In genomic region chr5:3058930-3059329, GRCh38 we compare ENCODE assay signal across 26 cellular contexts.
DNase-seq lines count a peak whose midpoint lies in the region; ATAC-seq and TF ChIP-seq lines count a peak whose summit lies in the region.
"Had no signal": no experiment of that assay in that cellular context is flagged by ENCODE, and none has a peak within 500 bp of the region (broad histone marks: within the 10 kb centered on the region; RNA-seq: fewer than 3 reads in every experiment).

No MANE protein-coding gene starts in this region.

- TF ChIP-seq CTCF in GM23338 (conservative IDR thresholded peaks at IDR 0.05; ENCODE audit: low read depth in 2 of 2) (no peak), WTC11 (IDR thresholded peaks at IDR 0.05) (no peak), prostate gland (IDR thresholded peaks at IDR 0.05) (no peak)

- WGBS in prostate gland, result 67% methylated on average over 16 of the region's 16 CpGs

- H4K20me1 ChIP-seq in GM23338 (replicated peaks; ENCODE audit: insufficient read depth), result no peaks in the 10 kb centered on the region
- H4K20me1 ChIP-seq: BLaER1 had no signal

- H3K4me1 Mint-ChIP-seq in GM23338 (peaks cover 15% of the 10 kb centered on the region), WTC11 (peaks cover 26% of the 10 kb centered on the region), T-cell (no peaks in the 10 kb centered on the region)
- H3K4me1 Mint-ChIP-seq: CD14-positive monocyte; CD4-positive, alpha-beta memory T cell; CD4-positive, CD25-positive, alpha-beta regulatory T cell; CD8-positive, alpha-beta memory T cell had no signal

- H3K36me3 Mint-ChIP-seq in GM23338 (ENCODE audit: low read depth) (peaks cover 11% of the 10 kb centered on the region; the same call in 2 of the 3 replicates), WTC11 (peaks cover 7% of the 10 kb centered on the region), T-cell (no peaks in the 10 kb centered on the region)
- H3K36me3 Mint-ChIP-seq: CD14-positive monocyte; CD4-positive, CD25-positive, alpha-beta regulatory T cell; CD8-positive, alpha-beta memory T cell had no signal

- H3K36me3 ChIP-seq in GM23338 (ENCODE audit: insufficient read depth) (no peaks in the 10 kb centered on the region; the same call in 1 of the 2 replicates), prostate gland (no peaks in the 10 kb centered on the region)
- H3K36me3 ChIP-seq: BE2C, BLaER1 had no signal

- no peaks in the 10 kb centered on the region for H3F3A ChIP-seq in GM23338 (replicated peaks; ENCODE audit: low read depth)

- no peak overlapping the region for H3K4me3 ChIP-seq in GM23338
- H3K4me3 ChIP-seq in prostate gland, result no peak overlapping the region
- H3K4me3 ChIP-seq: BLaER1, GM12878 had no signal

- no peak for TF ChIP-seq POLR2A in prostate gland (IDR thresholded peaks at IDR 0.05)

- intact Hi-C loops in prostate gland (cut with DNase I), result no loop called here

- H2AFZ ChIP-seq in GM23338, result 0 out of 2 replicates have a peak overlapping the region, but pooled peaks have one; percentile 76

- H3K4me2 ChIP-seq in GM23338, result no peak overlapping the region
- H3K4me2 ChIP-seq: BLaER1 had no signal

- ATAC-seq in GM23338, result peak; percentile 54
- ATAC-seq in WTC11, result peak; percentile 63
- ATAC-seq in T-cell (replicated peaks in 1 of 4), result no peak
- ATAC-seq: GM12878 had no signal

- peaks cover 17% of the 10 kb centered on the region for H3K27me3 Mint-ChIP-seq in GM23338 (ENCODE audit: insufficient read depth, low read depth, poor library complexity)
- H3K27me3 Mint-ChIP-seq in WTC11 (ENCODE audit: low read depth), result peaks cover 3% of the 10 kb centered on the region; the same call in 1 of the 2 replicates
- no peaks in the 10 kb centered on the region for H3K27me3 Mint-ChIP-seq in T-cell
- H3K27me3 Mint-ChIP-seq: CD4-positive, alpha-beta memory T cell; CD4-positive, CD25-positive, alpha-beta regulatory T cell; CD8-positive, alpha-beta memory T cell had no signal

- 0 out of 2 replicates have a peak, but pooled peaks cover 4% of the 10 kb centered on the region for H3K9me2 ChIP-seq in GM23338 (ENCODE audit: insufficient read depth)

- no peaks in the 10 kb centered on the region for H3K79me2 ChIP-seq in GM23338 (replicated peaks; ENCODE audit: insufficient read depth)

- POLR2A ChIA-PET in WTC11 (lab: Charles Lee), result no interaction called here
- POLR2A ChIA-PET in T-cell (lab: Charles Lee), result no interaction called here

- no peak overlapping the region for H3K27ac Mint-ChIP-seq in GM23338
- no peak overlapping the region for H3K27ac Mint-ChIP-seq in WTC11
- no peak overlapping the region for H3K27ac Mint-ChIP-seq in T-cell
- H3K27ac Mint-ChIP-seq: CD4-positive, alpha-beta memory T cell; CD4-positive, CD25-positive, alpha-beta regulatory T cell; CD8-positive, alpha-beta memory T cell had no signal

- CTCF ChIA-PET in WTC11 (lab: Charles Lee) (no interaction called here), T-cell (lab: Charles Lee) (no interaction called here)

- H3K4me3 Mint-ChIP-seq in GM23338, result no peak overlapping the region
- H3K4me3 Mint-ChIP-seq in WTC11, result no peak overlapping the region
- no peak overlapping the region for H3K4me3 Mint-ChIP-seq in T-cell
- H3K4me3 Mint-ChIP-seq: CD14-positive monocyte; CD4-positive, alpha-beta memory T cell; CD4-positive, CD25-positive, alpha-beta regulatory T cell; CD8-positive, alpha-beta memory T cell had no signal

- DNase-seq in GM23338 (ENCODE audit: low spot score) (peak; percentile 20), WTC11 (ENCODE audit: low spot score) (no peak), left kidney (ENCODE audit: low read depth, low spot score) (peak; percentile 26), retina (peak; percentile 70), NCI-H526 treated with DMSO at 0.1 percent for 48 hours (lab: John Stamatoyannopoulos, UW) (no peak), prostate gland (ENCODE audit: low spot score) (no peak), T-cell (no peak), NCI-H1048 (lab: John Stamatoyannopoulos, UW) (no peak)
- DNase-seq: 8988T; ACHN; BE2C; C1 segment of cervical spinal cord; CD4-positive, alpha-beta memory T cell; CD4-positive, CD25-positive, alpha-beta regulatory T cell; CD8-positive, alpha-beta memory T cell; COR-L47; DMS 273 treated with DMSO at 0.1 percent for 48 hours; DMS153; DMS53; DMS79; DND-41; EL; GDM1 had no signal

- no peaks in the 10 kb centered on the region for H3K9me3 ChIP-seq in prostate gland

- H3K27me3 ChIP-seq in GM23338 (ENCODE audit: insufficient read depth) (no peaks in the 10 kb centered on the region), prostate gland (replicated peaks; ENCODE audit: insufficient read depth) (peaks cover 3% of the 10 kb centered on the region)
- H3K27me3 ChIP-seq: BE2C, BLaER1 had no signal

- no peak overlapping the region for H3K27ac ChIP-seq in GM23338 (ENCODE audit: low read depth)
- no peak overlapping the region for H3K27ac ChIP-seq in prostate gland
- H3K27ac ChIP-seq: BLaER1 had no signal

- peaks cover 5% of the 10 kb centered on the region; the same call in 1 of the 2 replicates for H3K4me1 ChIP-seq in GM23338 (ENCODE audit: insufficient read depth)
- no peaks in the 10 kb centered on the region for H3K4me1 ChIP-seq in prostate gland (replicated peaks)
- H3K4me1 ChIP-seq: BE2C had no signal

- H3K9me3 Mint-ChIP-seq in GM23338, result peaks cover 24% of the 10 kb centered on the region
- H3K9me3 Mint-ChIP-seq in WTC11, result peaks cover 27% of the 10 kb centered on the region
- peaks cover 7 to 21% (median 7%) of the 10 kb centered on the region in 3 donors for H3K9me3 Mint-ChIP-seq in T-cell

TF ChIP-seq in GM23338, 12 proteins besides CTCF, POLR2A, EP300 and RAD21 (continues in another document):
- TF ChIP-seq NANOG (IDR thresholded peaks at IDR 0.05; ENCODE audit: borderline replicate concordance) (no peak), STAT1 (IDR thresholded peaks at IDR 0.05; ENCODE audit: unreplicated experiment) (no peak), POLR2AphosphoS5 (IDR thresholded peaks at IDR 0.05; ENCODE audit: low read depth) (no peak), EZH2phosphoT487 (IDR thresholded peaks at IDR 0.05; ENCODE audit: unreplicated experiment) (no peak), CREB1 (CRISPR knock-in tag; IDR thresholded peaks at IDR 0.05; ENCODE audit: low read depth) (no peak), ZNF114 (CRISPR knock-in tag; IDR thresholded peaks at IDR 0.05) (no peak), ETS1 (IDR thresholded peaks at IDR 0.05) (no peak)

TF ChIP-seq in WTC11, 78 proteins besides CTCF, POLR2A, EP300 and RAD21 (continues in another document):
- TF ChIP-seq USF1 (CRISPR knock-in tag; IDR thresholded peaks at IDR 0.05) (no peak), ZNF281 (CRISPR knock-in tag; IDR thresholded peaks at IDR 0.05) (no peak), OVOL2 (CRISPR knock-in tag; IDR thresholded peaks at IDR 0.05; ENCODE audit: borderline replicate concordance) (no peak), ZNF423 (CRISPR knock-in tag; IDR thresholded peaks at IDR 0.05) (no peak), ZNF121 (CRISPR knock-in tag; IDR thresholded peaks at IDR 0.05) (no peak), TEAD4 (CRISPR knock-in tag; IDR thresholded peaks at IDR 0.05) (no peak), MAX (CRISPR knock-in tag; IDR thresholded peaks at IDR 0.05) (no peak), PREB (CRISPR knock-in tag; IDR thresholded peaks at IDR 0.05; ENCODE audit: borderline replicate concordance) (no peak)

Comparison
In these comparisons a context has a peak if more than half of its experiments do, and no peak if none do; other contexts are left out.
1. ATAC-seq: peak in GM23338 (single experiment) and WTC11 (single experiment); none in T-cell (0 of 4).
2. DNase-seq: peak in GM23338 (single experiment), left kidney (single experiment) and retina (single experiment); none in WTC11 (single experiment), NCI-H526 treated with DMSO at 0.1 percent for 48 hours (single experiment), prostate gland (single experiment), T-cell (0 of 34) and NCI-H1048 (single experiment).